1 cellular context compared by ENCODE assay signal in genomic region chr19:34259367-34259865, GRCh38.
TF ChIP-seq lines count a peak whose summit lies in the region.

No MANE protein-coding gene starts in this region.

TF ChIP-seq in GM23338, 12 proteins besides CTCF, POLR2A, EP300 and RAD21 (continued from another document):
- TF ChIP-seq ZNF462 (CRISPR knock-in tag; IDR thresholded peaks at IDR 0.05) (no peak), JUNB (IDR thresholded peaks at IDR 0.05; ENCODE audit: unreplicated experiment) (no peak), ETS1 (IDR thresholded peaks at IDR 0.05) (no peak)
